In the genomic region with DNA sequence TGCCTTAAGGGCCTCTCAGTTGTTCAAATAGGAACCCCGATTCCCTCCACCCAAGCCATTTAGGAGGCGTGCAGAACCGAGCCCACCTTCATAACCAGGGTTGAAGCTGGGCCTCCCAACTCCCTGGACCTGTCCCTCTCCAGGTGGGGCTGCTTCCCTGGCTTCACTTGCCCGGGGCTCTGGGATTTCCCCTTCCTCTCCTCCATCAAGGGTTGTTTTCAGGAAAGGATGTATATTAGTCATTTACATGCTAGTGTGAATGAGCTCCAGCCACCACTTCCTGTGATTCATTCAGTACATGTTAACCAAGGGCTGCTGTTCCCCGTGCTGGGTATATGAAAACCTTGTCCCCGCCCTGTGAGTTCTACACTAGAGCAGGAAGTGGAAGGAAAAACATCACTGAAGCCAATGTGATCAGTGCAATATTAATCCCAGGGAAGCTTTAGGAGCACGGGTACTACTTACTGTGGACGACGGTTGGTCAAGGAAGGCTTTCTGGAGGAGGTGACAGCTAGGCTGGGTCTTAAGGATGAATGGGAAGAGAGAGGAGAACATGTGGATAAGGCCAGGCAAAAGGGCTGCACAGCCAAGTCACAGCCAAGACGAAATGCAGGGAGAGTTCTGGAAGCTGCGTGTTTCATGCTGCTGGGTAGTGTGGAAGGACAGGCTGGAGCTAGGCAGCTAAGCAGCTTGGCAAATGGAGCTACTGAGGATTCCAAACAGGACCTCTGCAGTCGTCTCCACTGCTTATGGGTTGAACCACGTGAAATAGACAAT, we compare ENCODE assay signal across 9 cellular contexts.
DNase-seq lines count a peak whose midpoint lies in the region; ATAC-seq, FAIRE-seq and TF ChIP-seq lines count a peak whose summit lies in the region.
"Had no signal": no experiment of that assay in that cellular context is flagged by ENCODE, and none has a peak within 500 bp of the region (broad histone marks: within the 10 kb centered on the region; RNA-seq: fewer than 3 reads in every experiment).

No MANE protein-coding gene starts in this region.

- no peak overlapping the region for H3K27ac ChIP-seq in HEK293 (ENCODE audit: extremely low read depth, low read depth, low read length)
- peak overlapping the region; percentile 89 to 95 for H3K27ac ChIP-seq in small intestine (ENCODE audit: low read depth in 1 of 2, low read length in 1 of 2)

- no peak for TF ChIP-seq CTCF in HEK293 (tag by site-specific recombination; IDR thresholded peaks at IDR 0.05)

- no peaks in the 10 kb centered on the region for H3K27me3 ChIP-seq in small intestine (ENCODE audit: control insufficient read depth in 2 of 2, insufficient read depth in 2 of 2, low read length in 2 of 2)

- ATAC-seq in HG03520 (IDR thresholded peaks at IDR 0.05; ENCODE audit: unreplicated experiment) = no peak
- ATAC-seq in HG02623 (IDR thresholded peaks at IDR 0.05; ENCODE audit: unreplicated experiment) = no peak

- H3K4me3 ChIP-seq in HEK293 (ENCODE audit: low read depth, low read length) (peak overlapping the region; percentile 17; the same call in 1 of the 2 replicates), small intestine (ENCODE audit: low read depth in 1 of 2, low read length in 2 of 2) (peak overlapping the region in 1 of 2 donors; percentile 60)

- POLR2A ChIA-PET in HEK293 (lab: Yijun Ruan, JAX) = no interaction called here

- H3K36me3 ChIP-seq in HEK293 (ENCODE audit: control insufficient read depth in 2 of 2, insufficient read depth in 1 of 2, low read length in 2 of 2) = no peaks in the 10 kb centered on the region
- no peaks in the 10 kb centered on the region for H3K36me3 ChIP-seq in small intestine (ENCODE audit: control insufficient read depth in 2 of 2, insufficient read depth in 2 of 2, low read length in 2 of 2)

- H3K9me3 ChIP-seq in HEK293 (ENCODE audit: control insufficient read depth, insufficient read depth, low read depth, low read length) (no peaks in the 10 kb centered on the region), small intestine (ENCODE audit: control insufficient read depth, low read depth) (no peaks in the 10 kb centered on the region)

- CTCF ChIA-PET in HEK293 (lab: Yijun Ruan, JAX) = interaction anchor here (0.8 kb wide), 1 partner anchor 9 kb away, joined by 3 read pairs; no protein-coding TSS in a partner anchor

- H3K4me1 ChIP-seq in HEK293 (ENCODE audit: control insufficient read depth, insufficient read depth, low read length) (no peaks in the 10 kb centered on the region), small intestine (ENCODE audit: control insufficient read depth in 2 of 2, insufficient read depth in 1 of 2, low read depth in 1 of 2, low read length in 1 of 2) (peaks cover 0 to 2% of the 10 kb centered on the region in 2 donors)

- 19 to 60% (median 36%) methylated on average over 13 of the region's 13 CpGs for WGBS in small intestine, 3 donors

- DNase-seq in RCC 7860 (ENCODE audit: low spot score) (peak; percentile 99), dermis blood vessel endothelial cell (peak; percentile 75), small intestine (peak; percentile 85), NCI-H82 (lab: John Stamatoyannopoulos, UW) (no peak)
- DNase-seq in central memory CD4-positive, alpha-beta T cell = no peak
- DNase-seq: KBM-7 had no signal

- FAIRE-seq in RCC 7860 (lab: Jason Lieb, UNC) = peak; percentile 98
- FAIRE-seq in small intestine (lab: Jason Lieb, UNC) = no peak

TF ChIP-seq in HEK293, 187 proteins besides CTCF, POLR2A, EP300 and RAD21:
- TF ChIP-seq OVOL3 (tag by site-specific recombination; IDR thresholded peaks at IDR 0.05) (no peak), EGR2 (tag by site-specific recombination; IDR thresholded peaks at IDR 0.05; ENCODE audit: low read depth) (0 out of 2 replicates have a peak, but pooled peaks have one; percentile 0)

Comparison
In these comparisons a context has a peak if more than half of its experiments do, and no peak if none do; other contexts are left out.
1. DNase-seq: peak in RCC 7860 (single experiment), dermis blood vessel endothelial cell (single experiment) and small intestine (single experiment); none in NCI-H82 (single experiment) and central memory CD4-positive, alpha-beta T cell (single experiment).